In the genomic region with DNA sequence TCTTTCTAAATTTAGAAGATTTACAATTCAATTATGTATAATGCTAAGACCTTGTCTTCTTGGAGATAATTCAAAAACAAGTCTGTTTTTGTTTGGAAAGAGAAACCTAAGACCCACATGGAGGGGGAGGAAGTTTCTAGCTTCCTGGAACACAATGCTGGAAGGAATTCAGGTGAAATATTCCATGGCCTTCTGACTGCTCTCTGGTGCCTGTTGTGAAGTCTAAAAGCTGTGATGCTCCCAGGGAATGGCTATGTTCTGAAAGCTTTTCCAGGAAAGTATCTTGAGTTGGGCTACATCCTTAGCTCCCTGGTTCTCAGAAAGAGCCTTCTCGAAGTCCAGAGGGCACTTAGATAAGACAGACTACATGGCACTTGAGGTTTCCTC, we compare ENCODE assay signal across 21 cellular contexts. TPM values are rescaled to one million over a fixed set of nuclear protein-coding genes. Genes with fewer than 3 reads are reported as not detected.
A peak's percentile ranks its signal among the peaks of the same experiment; 100 is the strongest.
DNase-seq lines count a peak whose midpoint lies in the region; ATAC-seq and TF ChIP-seq lines count a peak whose summit lies in the region.
"Had no signal": no experiment of that assay in that cellular context is flagged by ENCODE, and none has a peak within 500 bp of the region (broad histone marks: within the 10 kb centered on the region; RNA-seq: fewer than 3 reads in every experiment).

No MANE protein-coding gene starts in this region.

- H2BK5ac ChIP-seq in mesenchymal stem cell (ENCODE audit: low read depth, low read length, poor library complexity, severe bottlenecking), result no peak overlapping the region

- H2BK12ac ChIP-seq in mesenchymal stem cell (ENCODE audit: low read length in 2 of 2), result no peak overlapping the region

- H3K9me3 Mint-ChIP-seq in chondrocyte (ENCODE audit: low read depth), result no peaks in the 10 kb centered on the region
- H3K9me3 Mint-ChIP-seq in stimulated activated effector memory CD8-positive, alpha-beta T cell treated with anti-CD3 and anti-CD28 coated beads, Interleukin-12 subunit alpha, Interleukin-12 subunit beta, amount 100 ng/mL, for 72 hours, result no peaks in the 10 kb centered on the region
- H3K9me3 Mint-ChIP-seq: dendritic cell treated with granulocyte-macrophage colony-stimulating factor and Interleukin-4, amounts not matched to agents 40 ng/mL and 50 ng/mL, for 4 days; immature natural killer cell had no signal

- no peak for TF ChIP-seq EP300 in sigmoid colon (IDR thresholded peaks at IDR 0.05)

- TF ChIP-seq CTCF in chondrocyte (IDR thresholded peaks at IDR 0.05) (no peak), sigmoid colon (IDR thresholded peaks at IDR 0.05) (no peak)

- H3K27ac ChIP-seq in sigmoid colon, result peak overlapping the region; percentile 54 to 76 (median 60)
- H3K27ac ChIP-seq in mesenchymal stem cell (ENCODE audit: low read length, poor library complexity, severe bottlenecking), result no peak overlapping the region
- H3K27ac ChIP-seq: epithelial cell of prostate had no signal

- peak overlapping the region; percentile 22 for H3K27ac Mint-ChIP-seq in chondrocyte (ENCODE audit: unreplicated experiment)
- no peak overlapping the region for H3K27ac Mint-ChIP-seq in stimulated activated effector memory CD8-positive, alpha-beta T cell treated with anti-CD3 and anti-CD28 coated beads, Interleukin-12 subunit alpha, Interleukin-12 subunit beta, amount 100 ng/mL, for 72 hours
- H3K27ac Mint-ChIP-seq: activated naive CD8-positive, alpha-beta T cell; dendritic cell treated with granulocyte-macrophage colony-stimulating factor and Interleukin-4, amounts not matched to agents 40 ng/mL and 50 ng/mL, for 4 days; immature natural killer cell; naive thymus-derived CD8-positive, alpha-beta T cell had no signal

- H3K36me3 Mint-ChIP-seq in chondrocyte (ENCODE audit: low read depth), result no peaks in the 10 kb centered on the region
- H3K36me3 Mint-ChIP-seq in stimulated activated effector memory CD8-positive, alpha-beta T cell treated with anti-CD3 and anti-CD28 coated beads, Interleukin-12 subunit alpha, Interleukin-12 subunit beta, amount 100 ng/mL, for 72 hours, result no peaks in the 10 kb centered on the region
- H3K36me3 Mint-ChIP-seq: activated naive CD8-positive, alpha-beta T cell; immature natural killer cell; naive thymus-derived CD8-positive, alpha-beta T cell had no signal

- H3K14ac ChIP-seq in mesenchymal stem cell (ENCODE audit: low read length in 2 of 2), result no peak overlapping the region

- H4K8ac ChIP-seq in mesenchymal stem cell (ENCODE audit: low read length), result no peak overlapping the region

- H3K9me3 ChIP-seq in sigmoid colon (no peaks in the 10 kb centered on the region), mesenchymal stem cell (ENCODE audit: control insufficient read depth, low read length) (no peaks in the 10 kb centered on the region)
- H3K9me3 ChIP-seq: tibial artery had no signal

- no peak for TF ChIP-seq POLR2A in sigmoid colon (IDR thresholded peaks at IDR 0.05)

- H3K36me3 ChIP-seq in H7 (replicated peaks; ENCODE audit: control insufficient read depth, insufficient read depth, low read length) (no peaks in the 10 kb centered on the region), sigmoid colon (no peaks in the 10 kb centered on the region), mesenchymal stem cell (ENCODE audit: control insufficient read depth in 1 of 2, insufficient read depth in 2 of 2, low read depth in 1 of 2, low read length in 2 of 2) (no peaks in the 10 kb centered on the region)
- H3K36me3 ChIP-seq: tibial artery had no signal

- H3K4me3 Mint-ChIP-seq in chondrocyte (ENCODE audit: unreplicated experiment), result no peak overlapping the region
- no peak overlapping the region for H3K4me3 Mint-ChIP-seq in stimulated activated effector memory CD8-positive, alpha-beta T cell treated with anti-CD3 and anti-CD28 coated beads, Interleukin-12 subunit alpha, Interleukin-12 subunit beta, amount 100 ng/mL, for 72 hours
- H3K4me3 Mint-ChIP-seq: activated naive CD8-positive, alpha-beta T cell; dendritic cell treated with granulocyte-macrophage colony-stimulating factor and Interleukin-4, amounts not matched to agents 40 ng/mL and 50 ng/mL, for 4 days; immature natural killer cell; naive thymus-derived CD8-positive, alpha-beta T cell had no signal

- no peaks in the 10 kb centered on the region for H3K27me3 ChIP-seq in H7 (ENCODE audit: control insufficient read depth, insufficient read depth, low read length)
- no peaks in the 10 kb centered on the region for H3K27me3 ChIP-seq in sigmoid colon
- no peaks in the 10 kb centered on the region for H3K27me3 ChIP-seq in mesenchymal stem cell (ENCODE audit: control insufficient read depth in 1 of 2, insufficient read depth in 1 of 2, low read length in 2 of 2)
- H3K27me3 ChIP-seq: tibial artery had no signal

- intact Hi-C loops in sigmoid colon (cut with DNase I), result no loop called here

- no peak overlapping the region for H3K18ac ChIP-seq in mesenchymal stem cell (ENCODE audit: low read depth in 1 of 2, low read length in 2 of 2)

- H3K4me3 ChIP-seq in H7 (ENCODE audit: insufficient read depth, low read depth, low read length) (no peak overlapping the region), sigmoid colon (no peak overlapping the region), mesenchymal stem cell (ENCODE audit: insufficient read depth in 1 of 2, low read depth in 1 of 2, low read length in 2 of 2) (no peak overlapping the region)
- H3K4me3 ChIP-seq: tibial artery had no signal

- no peak overlapping the region for H3K9ac ChIP-seq in mesenchymal stem cell (ENCODE audit: low read length)

- H2AK5ac ChIP-seq in mesenchymal stem cell (ENCODE audit: low read length, severe bottlenecking), result no peak overlapping the region

- no peak overlapping the region for H2BK120ac ChIP-seq in mesenchymal stem cell (ENCODE audit: low read depth, low read length)

- no peak for ATAC-seq in stimulated activated effector memory CD8-positive, alpha-beta T cell treated with anti-CD3 and anti-CD28 coated beads, Interleukin-12 subunit alpha, Interleukin-12 subunit beta, amount 100 ng/mL, for 72 hours
- no peak for ATAC-seq in GM21360 (IDR thresholded peaks at IDR 0.05; ENCODE audit: unreplicated experiment)
- ATAC-seq: naive thymus-derived CD8-positive, alpha-beta T cell had no signal

- H2BK15ac ChIP-seq in mesenchymal stem cell (ENCODE audit: low read depth, poor library complexity, severe bottlenecking), result no peak overlapping the region

- no peak overlapping the region for H3K4me2 ChIP-seq in mesenchymal stem cell (ENCODE audit: low read length, poor library complexity, severe bottlenecking)

- no peak overlapping the region for H3K4ac ChIP-seq in mesenchymal stem cell (ENCODE audit: low read depth in 1 of 2, low read length in 2 of 2)

- peak; percentile 25 for DNase-seq in H7
- no peak for DNase-seq in chondrocyte (ENCODE audit: low spot score)
- peak; percentile 15 for DNase-seq in kidney tubule cell (ENCODE audit: low spot score)
- DNase-seq in sigmoid colon, result peak; percentile 35
- no peak for DNase-seq in HCEC 1CT
- no peak for DNase-seq in stimulated activated effector memory CD8-positive, alpha-beta T cell treated with anti-CD3 and anti-CD28 coated beads, Interleukin-12 subunit alpha, Interleukin-12 subunit beta, amount 100 ng/mL, for 72 hours (ENCODE audit: low spot score in 2 of 2)
- no peak for DNase-seq in mesenchymal stem cell
- DNase-seq: activated CD8-positive, alpha-beta memory T cell treated with anti-CD3 and anti-CD28 coated beads for 24 hours; activated T-cell treated with anti-CD3 and anti-CD28 coated beads, Interleukin-2, amount 50 U/mL, for 48 hours; DND-41; glutamatergic neuron; immature natural killer cell; KBM-7; naive thymus-derived CD8-positive, alpha-beta T cell; NCI-H187 treated with DMSO at 0.1 percent for 48 hours; NCI-H226; tibial artery had no signal

- H3K79me1 ChIP-seq in mesenchymal stem cell (replicated peaks; ENCODE audit: low read length, poor library complexity, severe bottlenecking), result no peaks in the 10 kb centered on the region

- no peak overlapping the region for H4K91ac ChIP-seq in mesenchymal stem cell (ENCODE audit: low read length)

- H3K4me1 ChIP-seq in sigmoid colon, result peaks cover 0 to 10% (median 4%) of the 10 kb centered on the region in 4 donors
- H3K4me1 ChIP-seq in mesenchymal stem cell (ENCODE audit: control insufficient read depth, insufficient read depth, low read depth, low read length), result peaks cover 3% of the 10 kb centered on the region

- H3K27me3 Mint-ChIP-seq in chondrocyte (ENCODE audit: low read depth), result no peaks in the 10 kb centered on the region

- no peak overlapping the region for H2AFZ ChIP-seq in mesenchymal stem cell (ENCODE audit: low read depth, low read length)

- 23 to 55% methylated on average over 1 of the region's 1 CpG for WGBS in sigmoid colon, 2 donors
- WGBS in mesenchymal stem cell, result 73% methylated on average over 1 of the region's 1 CpG

- H3K4me1 Mint-ChIP-seq in chondrocyte (ENCODE audit: low read depth), result peaks cover 30% of the 10 kb centered on the region
- H3K4me1 Mint-ChIP-seq in stimulated activated effector memory CD8-positive, alpha-beta T cell treated with anti-CD3 and anti-CD28 coated beads, Interleukin-12 subunit alpha, Interleukin-12 subunit beta, amount 100 ng/mL, for 72 hours, result peaks cover 16% of the 10 kb centered on the region

- no peak overlapping the region for H3K23ac ChIP-seq in mesenchymal stem cell (ENCODE audit: low read length in 2 of 2)

RNA-seq across cellular contexts. Expression of gene PFKP, which starts 12.5 kb away (rescaled TPM):
- 104 and 120 TPM in 2 replicates for total RNA-seq in H7 (2014; rRNA removed; shearing (Covaris generic))
- 151 to 188 TPM (median 182 TPM) in 3 replicates for total RNA-seq in chondrocyte
- total RNA-seq in sigmoid colon, result 10 to 100 TPM; 27.5 to 94.7 (median 58.4) TPM
- polyA plus RNA-seq in sigmoid colon, result 100 to 1,000 TPM in 1 of 3 donors, 10 to 100 TPM in 2; 26.4 to 105 (median 40.2) TPM
- polyA plus RNA-seq in mesenchymal stem cell (2013, experiment 1 of 2), result 57.2 TPM
- 54.3 TPM for polyA plus RNA-seq in mesenchymal stem cell (2013, experiment 2 of 2)

Comparison
In these comparisons a context has a peak if more than half of its experiments do, and no peak if none do; other contexts are left out.
1. DNase-seq: peak in H7 (single experiment), kidney tubule cell (single experiment) and sigmoid colon (single experiment); none in chondrocyte (single experiment), HCEC 1CT (single experiment), stimulated activated effector memory CD8-positive, alpha-beta T cell treated with anti-CD3 and anti-CD28 coated beads, Interleukin-12 subunit alpha, Interleukin-12 subunit beta, amount 100 ng/mL, for 72 hours (0 of 2) and mesenchymal stem cell (single experiment).